Comparison of ENCODE assay signal across 18 cellular contexts in the genomic region with DNA sequence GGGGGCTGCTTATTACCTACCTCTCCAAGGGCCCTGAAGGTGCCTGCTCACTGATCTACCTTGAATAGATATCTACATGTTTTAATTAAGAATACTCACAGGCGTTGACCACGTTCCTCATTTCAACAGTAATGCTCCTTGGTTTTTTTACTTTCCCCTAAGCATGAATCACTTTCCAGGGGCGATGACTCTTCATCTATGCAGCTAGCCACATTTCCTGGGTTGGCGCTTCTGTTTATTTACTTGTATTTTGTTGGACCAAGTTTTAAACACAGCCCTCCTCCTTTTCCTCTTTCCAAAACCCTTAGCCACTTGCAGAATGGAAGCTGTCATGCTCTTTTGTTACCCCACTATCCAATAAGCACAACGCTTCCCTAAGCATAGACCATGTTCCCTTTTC. TPM values are rescaled to one million over a fixed set of nuclear protein-coding genes. Genes with fewer than 3 reads are reported as not detected.
DNase-seq lines count a peak whose midpoint lies in the region; ATAC-seq and TF ChIP-seq lines count a peak whose summit lies in the region.
"Had no signal": no experiment of that assay in that cellular context is flagged by ENCODE, and none has a peak within 500 bp of the region (broad histone marks: within the 10 kb centered on the region; RNA-seq: fewer than 3 reads in every experiment).

No MANE protein-coding gene starts in this region.

- no peaks in the 10 kb centered on the region for H3K79me2 ChIP-seq in PC-3 (ENCODE audit: low read length)

- H3K9me2 ChIP-seq in PC-3 (replicated peaks; ENCODE audit: low read length), result no peaks in the 10 kb centered on the region

- no TSS peak for BruUV-seq in PC-3 (replicated peaks; lab: Mats Ljungman, UMichigan)

- H3K4me3 Mint-ChIP-seq in osteocyte (ENCODE audit: unreplicated experiment), result no peak overlapping the region
- H3K4me3 Mint-ChIP-seq in activated T-cell treated with anti-CD3 and anti-CD28 coated beads, Interleukin-2, amount 50 U/mL, for 4 hours, result no peak overlapping the region
- H3K4me3 Mint-ChIP-seq: CD8-positive, alpha-beta T cell; T-cell had no signal

- no peaks in the 10 kb centered on the region for H4K20me1 ChIP-seq in PC-3 (ENCODE audit: low read length)

- peak overlapping the region; percentile 61 for H3K4me2 ChIP-seq in PC-3 (ENCODE audit: low read length)

- peak overlapping the region; percentile 61 for H3K27ac ChIP-seq in PC-3 (ENCODE audit: low read length)
- H3K27ac ChIP-seq: transverse colon had no signal

- H3K27me3 ChIP-seq in PC-3 (ENCODE audit: low read length), result no peaks in the 10 kb centered on the region
- H3K27me3 ChIP-seq: transverse colon had no signal

- H3K4me3 ChIP-seq in PC-3 (ENCODE audit: low read length), result no peak overlapping the region
- H3K4me3 ChIP-seq: K562, transverse colon had no signal

- H3K36me3 Mint-ChIP-seq in osteocyte (ENCODE audit: unreplicated experiment), result no peaks in the 10 kb centered on the region
- no peaks in the 10 kb centered on the region for H3K36me3 Mint-ChIP-seq in activated T-cell treated with anti-CD3 and anti-CD28 coated beads, Interleukin-2, amount 50 U/mL, for 4 hours (ENCODE audit: insufficient read depth)
- H3K36me3 Mint-ChIP-seq: CD8-positive, alpha-beta T cell; T-cell had no signal

- H3K9me3 Mint-ChIP-seq in osteocyte (ENCODE audit: unreplicated experiment), result peaks cover 11% of the 10 kb centered on the region
- H3K9me3 Mint-ChIP-seq in activated T-cell treated with anti-CD3 and anti-CD28 coated beads, Interleukin-2, amount 50 U/mL, for 4 hours, result no peaks in the 10 kb centered on the region
- H3K9me3 Mint-ChIP-seq: CD8-positive, alpha-beta T cell; T-cell had no signal

- no peaks in the 10 kb centered on the region for H3F3A ChIP-seq in PC-3 (ENCODE audit: low read length, unreplicated experiment)

- DNase-seq in EH (ENCODE audit: low read depth) (peak; percentile 83), PC-3 (peak; percentile 79), dedifferentiated amniotic fluid mesenchymal stem cell (ENCODE audit: extremely low spot score) (peak; percentile 33), osteocyte (ENCODE audit: extremely low spot score, unreplicated experiment) (no peak), HuH-7 (ENCODE audit: low spot score) (no peak)
- no peak for DNase-seq in activated T-cell treated with anti-CD3 and anti-CD28 coated beads, Interleukin-2, amount 50 U/mL, for 4 hours
- no peak for DNase-seq in activated naive CD4-positive, alpha-beta T cell treated with anti-CD3 and anti-CD28 coated beads, Interleukin-2, amount 50 U/mL, for 16 hours
- no peak for DNase-seq in activated naive CD4-positive, alpha-beta T cell treated with Interleukin-2 at 50 U/mL for 16 hours
- DNase-seq: activated CD4-positive, alpha-beta T cell treated with anti-CD3 and anti-CD28 coated beads for 1 hour; CD8-positive, alpha-beta T cell; head of caudate nucleus; NCI-H1694 treated with DMSO at 0.1 percent for 48 hours; NCI-H510A; T-cell; transverse colon had no signal

- H3K9me3 ChIP-seq in PC-3 (ENCODE audit: low read length), result no peaks in the 10 kb centered on the region
- H3K9me3 ChIP-seq: transverse colon had no signal

- H3K27me3 Mint-ChIP-seq in osteocyte (ENCODE audit: unreplicated experiment), result no peaks in the 10 kb centered on the region
- no peaks in the 10 kb centered on the region for H3K27me3 Mint-ChIP-seq in activated T-cell treated with anti-CD3 and anti-CD28 coated beads, Interleukin-2, amount 50 U/mL, for 4 hours (ENCODE audit: low read depth)

- peak overlapping the region; percentile 32; the same call in 1 of the 2 replicates for H3K9ac ChIP-seq in PC-3 (ENCODE audit: low read length)

- TF ChIP-seq CTCF in PC-3 (conservative IDR thresholded peaks at IDR 0.05; ENCODE audit: low read depth, low read length) (no peak), osteocyte (IDR thresholded peaks at IDR 0.05) (no peak)

- CTCF ChIA-PET in PC-3 (lab: Charles Lee), result no interaction called here

- peaks cover 24% of the 10 kb centered on the region for H3K4me1 Mint-ChIP-seq in osteocyte (ENCODE audit: unreplicated experiment)
- no peaks in the 10 kb centered on the region for H3K4me1 Mint-ChIP-seq in activated T-cell treated with anti-CD3 and anti-CD28 coated beads, Interleukin-2, amount 50 U/mL, for 4 hours (ENCODE audit: low read depth)
- H3K4me1 Mint-ChIP-seq: T-cell had no signal

- POLR2A ChIA-PET in PC-3 (lab: Charles Lee; ENCODE audit: unreplicated experiment), result interaction anchor here (0.6 kb wide), 1 partner anchor 23 kb away, joined by 6 read pairs; no protein-coding TSS in a partner anchor

- H2AFZ ChIP-seq in PC-3 (ENCODE audit: low read length), result peak overlapping the region; percentile 54; the same call in 1 of the 2 replicates

- H3K4me1 ChIP-seq in PC-3 (ENCODE audit: insufficient read depth, low read length), result peaks cover 17% of the 10 kb centered on the region
- H3K4me1 ChIP-seq: transverse colon had no signal

- H3K36me3 ChIP-seq in PC-3 (ENCODE audit: low read depth, low read length), result no peaks in the 10 kb centered on the region
- H3K36me3 ChIP-seq: transverse colon had no signal

- ATAC-seq in PC-3, result peak; percentile 98
- no peak for ATAC-seq in activated T-cell treated with anti-CD3 and anti-CD28 coated beads, Interleukin-2, amount 50 U/mL, for 4 hours
- ATAC-seq: CD8-positive, alpha-beta T cell; K562; T-cell had no signal

- peak overlapping the region; percentile 48 for H3K27ac Mint-ChIP-seq in osteocyte (ENCODE audit: unreplicated experiment)
- H3K27ac Mint-ChIP-seq: CD8-positive, alpha-beta T cell; progenitor cell of endocrine pancreas; T-cell had no signal

- intact Hi-C loops in PC-3 (cut with micrococcal nuclease), result no loop called here

RNA-seq across cellular contexts. Expression of gene CBLL2, which starts 50.8 kb away (rescaled TPM):
- not detected in 2 replicates for total RNA-seq in PC-3 (2014; rRNA removed)
- total RNA-seq in osteocyte, result not detected in 2 replicates
- total RNA-seq in activated T-cell treated with anti-CD3 and anti-CD28 coated beads, Interleukin-2, amount 50 U/mL, for 4 hours, result not detected
- total RNA-seq: CD8-positive, alpha-beta T cell; K562; kidney epithelial cell; progenitor cell of endocrine pancreas; T-cell; transverse colon had no signal

Comparison
In these comparisons a context has a peak if more than half of its experiments do, and no peak if none do; other contexts are left out.
1. DNase-seq: peak in EH (single experiment), PC-3 (single experiment) and dedifferentiated amniotic fluid mesenchymal stem cell (single experiment); none in osteocyte (single experiment), activated T-cell treated with anti-CD3 and anti-CD28 coated beads, Interleukin-2, amount 50 U/mL, for 4 hours (single experiment), activated naive CD4-positive, alpha-beta T cell treated with anti-CD3 and anti-CD28 coated beads, Interleukin-2, amount 50 U/mL, for 16 hours (single experiment), HuH-7 (single experiment) and activated naive CD4-positive, alpha-beta T cell treated with Interleukin-2 at 50 U/mL for 16 hours (single experiment).